ENCODE assay signal across 8 cellular contexts in genomic region chr1:154784924-154785531, GRCh38.
A peak's percentile ranks its signal among the peaks of the same experiment; 100 is the strongest.
DNase-seq lines count a peak whose midpoint lies in the region; ATAC-seq and TF ChIP-seq lines count a peak whose summit lies in the region.

No MANE protein-coding gene starts in this region.

- peaks cover 0 to 2% (median 0%) of the 10 kb centered on the region in 7 donors for H3K27me3 ChIP-seq in spleen (replicated peaks in 1 of 7)

- H3K9me3 Mint-ChIP-seq in activated T-helper 1 cell treated with anti-CD3 and anti-CD28 coated beads, Interleukin-12 subunit alpha, Interleukin-12 subunit beta, Interleukin-2, Interleukin-4 antibody, amounts not matched to agents 30 ng/mL and 10 ng/mL and 1 ng/mL, durations not matched to agents 14 hours and 24 hours and 36 hours, result no peaks in the 10 kb centered on the region

- intact Hi-C loops in activated T-helper 1 cell treated with anti-CD3 and anti-CD28 coated beads, Interleukin-12 subunit alpha, Interleukin-12 subunit beta, Interleukin-2, Interleukin-4 antibody, amounts not matched to agents 30 ng/mL and 10 ng/mL and 1 ng/mL, durations not matched to agents 14 hours and 24 hours and 36 hours (cut with micrococcal nuclease), result loop anchor here (1.0 kb wide), 2 partner anchors 26 to 37 kb away; no protein-coding TSS in a partner anchor
- intact Hi-C loops in spleen (cut with DNase I; ENCODE audit: low total_unique reads), result no loop called here

- no peak overlapping the region for H3K4me3 ChIP-seq in spleen

- H3K27ac ChIP-seq in spleen, result peak overlapping the region in 6 of 8 donors; percentile 1 to 61 (median 40)

- H3K4me3 Mint-ChIP-seq in activated T-helper 1 cell treated with anti-CD3 and anti-CD28 coated beads, Interleukin-12 subunit alpha, Interleukin-12 subunit beta, Interleukin-2, Interleukin-4 antibody, amounts not matched to agents 30 ng/mL and 10 ng/mL and 1 ng/mL, durations not matched to agents 14 hours and 24 hours and 36 hours, result peak overlapping the region; percentile 23

- H3K9me3 ChIP-seq in spleen, result no peaks in the 10 kb centered on the region

- peaks cover 2% of the 10 kb centered on the region for H3K36me3 Mint-ChIP-seq in activated T-helper 1 cell treated with anti-CD3 and anti-CD28 coated beads, Interleukin-12 subunit alpha, Interleukin-12 subunit beta, Interleukin-2, Interleukin-4 antibody, amounts not matched to agents 30 ng/mL and 10 ng/mL and 1 ng/mL, durations not matched to agents 14 hours and 24 hours and 36 hours (ENCODE audit: low read depth)

- in situ Hi-C loops in KBM-7 (cut with MboI; ENCODE audit: low pct_unique_long_range_greater_than_20kb, low sequenced_read_pairs), result no loop called here

- peaks cover 45% of the 10 kb centered on the region for H3K4me1 Mint-ChIP-seq in activated T-helper 1 cell treated with anti-CD3 and anti-CD28 coated beads, Interleukin-12 subunit alpha, Interleukin-12 subunit beta, Interleukin-2, Interleukin-4 antibody, amounts not matched to agents 30 ng/mL and 10 ng/mL and 1 ng/mL, durations not matched to agents 14 hours and 24 hours and 36 hours (ENCODE audit: low read depth)

- TF ChIP-seq CTCF in spleen (IDR thresholded peaks at IDR 0.05 in 8 of 11, conservative IDR thresholded peaks at IDR 0.05 in 3 of 11), result no peak

- H3K36me3 ChIP-seq in spleen, result no peaks in the 10 kb centered on the region

- ATAC-seq in HG03354 (IDR thresholded peaks at IDR 0.05; ENCODE audit: poor library complexity, severe bottlenecking, unreplicated experiment) (peak; percentile 66), HG03280 (IDR thresholded peaks at IDR 0.05; ENCODE audit: unreplicated experiment) (no peak)

- TF ChIP-seq POLR2A in spleen (IDR thresholded peaks at IDR 0.05), result no peak

- 11 to 25% (median 23%) methylated on average over 2 of the region's 2 CpGs for WGBS in spleen, 5 donors

- H3K27me3 Mint-ChIP-seq in activated T-helper 1 cell treated with anti-CD3 and anti-CD28 coated beads, Interleukin-12 subunit alpha, Interleukin-12 subunit beta, Interleukin-2, Interleukin-4 antibody, amounts not matched to agents 30 ng/mL and 10 ng/mL and 1 ng/mL, durations not matched to agents 14 hours and 24 hours and 36 hours (ENCODE audit: insufficient read depth), result no peaks in the 10 kb centered on the region

- DNase-seq in activated gamma-delta T cell treated with Interleukin-2 at 50 U/mL for 16 hours (peak; percentile 6), activated gamma-delta T cell (lab: John Stamatoyannopoulos, UW) (no peak), spleen (peak; percentile 48), HK-2 (ENCODE audit: unreplicated experiment) (no peak), KBM-7 (no peak)
- peak; percentile 43 for DNase-seq in activated T-helper 1 cell treated with anti-CD3 and anti-CD28 coated beads, Interleukin-12 subunit alpha, Interleukin-12 subunit beta, Interleukin-2, Interleukin-4 antibody, amounts not matched to agents 30 ng/mL and 10 ng/mL and 1 ng/mL, durations not matched to agents 14 hours and 24 hours and 36 hours (ENCODE audit: low spot score)

- H3K4me1 ChIP-seq in spleen, result peaks cover 0 to 24% (median 5%) of the 10 kb centered on the region in 6 donors

- peak overlapping the region; percentile 81 for H3K27ac Mint-ChIP-seq in activated T-helper 1 cell treated with anti-CD3 and anti-CD28 coated beads, Interleukin-12 subunit alpha, Interleukin-12 subunit beta, Interleukin-2, Interleukin-4 antibody, amounts not matched to agents 30 ng/mL and 10 ng/mL and 1 ng/mL, durations not matched to agents 14 hours and 24 hours and 36 hours

Comparison
In these comparisons a context has a peak if more than half of its experiments do, and no peak if none do; other contexts are left out.
1. DNase-seq: peak in activated gamma-delta T cell treated with Interleukin-2 at 50 U/mL for 16 hours (single experiment), activated T-helper 1 cell treated with anti-CD3 and anti-CD28 coated beads, Interleukin-12 subunit alpha, Interleukin-12 subunit beta, Interleukin-2, Interleukin-4 antibody, amounts not matched to agents 30 ng/mL and 10 ng/mL and 1 ng/mL, durations not matched to agents 14 hours and 24 hours and 36 hours (single experiment) and spleen (single experiment); none in activated gamma-delta T cell (single experiment), HK-2 (single experiment) and KBM-7 (single experiment).